Comparison of ENCODE assay signal across 1 cellular context in the genomic region with DNA sequence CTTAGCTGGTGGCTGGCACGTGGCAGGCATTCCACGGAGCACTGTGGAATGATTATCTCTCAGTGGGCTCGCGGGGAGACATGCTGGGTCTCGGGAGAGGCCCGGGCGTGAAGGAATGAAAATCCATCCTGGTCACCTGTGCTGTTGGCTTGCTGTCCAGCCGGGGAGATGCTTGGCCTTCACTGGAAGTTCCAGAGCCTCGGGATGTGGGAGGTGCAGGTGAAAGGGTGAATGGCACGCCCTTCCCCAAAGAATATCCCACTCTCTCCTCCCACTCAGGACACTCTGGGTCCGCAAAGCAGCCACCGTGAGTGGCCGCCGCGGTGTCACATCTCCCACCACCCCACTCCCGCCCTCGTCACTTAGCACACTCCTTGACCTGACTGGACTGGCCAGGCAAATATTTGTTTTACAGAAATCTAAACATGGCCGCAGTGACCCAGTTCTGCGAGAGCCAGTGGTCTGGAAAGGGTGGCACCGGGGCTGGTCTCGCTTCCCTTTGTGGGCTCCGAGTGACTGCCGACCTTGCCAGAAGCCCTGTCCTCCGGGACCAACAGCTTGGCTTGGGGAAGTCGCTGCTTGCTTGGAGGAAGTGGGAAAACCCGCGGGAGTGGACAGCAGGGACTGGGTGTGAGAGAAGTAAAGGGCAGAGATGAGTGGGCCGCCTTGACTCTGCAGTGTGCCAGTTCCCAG.
TF ChIP-seq lines count a peak whose summit lies in the region.

No MANE protein-coding gene starts in this region.

TF ChIP-seq in H1, 55 proteins besides CTCF, POLR2A, EP300 and RAD21:
- TF ChIP-seq SP2 (IDR thresholded peaks at IDR 0.05; ENCODE audit: low read length) (no peak), KDM5A (IDR thresholded peaks at IDR 0.05; ENCODE audit: low read length) (no peak), TBP (IDR thresholded peaks at IDR 0.05; ENCODE audit: low read depth, low read length) (no peak), TCF12 (IDR thresholded peaks at IDR 0.05; ENCODE audit: low read depth, low read length) (no peak), CBX5 (IDR thresholded peaks at IDR 0.05; ENCODE audit: low read depth, low read length) (no peak), MAFK (IDR thresholded peaks at IDR 0.05; ENCODE audit: low read depth, low read length) (no peak), ZNF274 (IDR thresholded peaks at IDR 0.05; ENCODE audit: borderline replicate concordance, extremely low read depth, low read length) (no peak)
